Comparison of ENCODE assay signal across 1 cellular context in genomic region chr3:172104471-172105072, GRCh38.
TF ChIP-seq lines count a peak whose summit lies in the region.

No MANE protein-coding gene starts in this region.

TF ChIP-seq in K562, 482 proteins besides CTCF, POLR2A, EP300 and RAD21 (continued from another document):
- TF ChIP-seq CHAMP1 (IDR thresholded peaks at IDR 0.05) (peak; percentile 32; the same call in 1 of the 2 replicates), PKNOX1 (IDR thresholded peaks at IDR 0.05) (peak; percentile 11; the same call in 1 of the 2 replicates), RFX1 (IDR thresholded peaks at IDR 0.05) (peak; percentile 74), ARID3B (CRISPR knock-in tag; IDR thresholded peaks at IDR 0.05; ENCODE audit: borderline replicate concordance) (no peak), ZNF184 (CRISPR knock-in tag; IDR thresholded peaks at IDR 0.05) (no peak), GTF2A2 (tag; IDR thresholded peaks at IDR 0.05) (no peak), EP400 (IDR thresholded peaks at IDR 0.05) (peak; percentile 11; the same call in 1 of the 2 replicates), CBFB (CRISPR knock-in tag; IDR thresholded peaks at IDR 0.05) (no peak), SMAD3 (CRISPR knock-in tag; conservative IDR thresholded peaks at IDR 0.05) (no peak), GTF3C2 (IDR thresholded peaks at IDR 0.05; ENCODE audit: borderline replicate concordance, extremely low read depth, insufficient read length) (no peak), EHMT2 (IDR thresholded peaks at IDR 0.05) (0 out of 2 replicates have a peak, but pooled peaks have one; percentile 9), AFF4 (CRISPR knock-in tag; IDR thresholded peaks at IDR 0.05) (no peak), KAT7 (CRISPR knock-in tag; IDR thresholded peaks at IDR 0.05; ENCODE audit: borderline replicate concordance) (no peak), HNRNPL (IDR thresholded peaks at IDR 0.05; ENCODE audit: low read depth, low read length) (no peak), YY1 (IDR thresholded peaks at IDR 0.05; ENCODE audit: borderline replicate concordance in 1 of 3, control insufficient read depth in 1 of 3, extremely low read depth in 1 of 3, insufficient read depth in 3 of 3, insufficient read length in 1 of 3, insufficient replicate concordance in 2 of 3, low read depth in 1 of 3, low read length in 2 of 3) (peak in 2 of 3 experiments; percentile 14 to 80), TFAP4 (CRISPR knock-in tag; IDR thresholded peaks at IDR 0.05; ENCODE audit: borderline replicate concordance) (no peak), ZNF766 (CRISPR knock-in tag; conservative IDR thresholded peaks at IDR 0.05) (0 out of 2 replicates have a peak, but pooled peaks have one; percentile 23), SNRNP70 (optimal IDR thresholded peaks at IDR 0.05; ENCODE audit: low read depth, low read length) (no peak), DEAF1 (CRISPR knock-in tag; IDR thresholded peaks at IDR 0.05) (no peak)
